ENCODE assay signal across 14 cellular contexts in genomic region chr4:117324851-117325491, GRCh38.
DNase-seq lines count a peak whose midpoint lies in the region; ATAC-seq, FAIRE-seq and TF ChIP-seq lines count a peak whose summit lies in the region.
"Had no signal": no experiment of that assay in that cellular context is flagged by ENCODE, and none has a peak within 500 bp of the region (broad histone marks: within the 10 kb centered on the region; RNA-seq: fewer than 3 reads in every experiment).

No MANE protein-coding gene starts in this region.

- H3K4me3 ChIP-seq in bronchial epithelial cell (ENCODE audit: low read depth, low read length) (no peak overlapping the region), endodermal cell (ENCODE audit: low read length) (no peak overlapping the region)
- H3K4me3 ChIP-seq: BLaER1, neural progenitor cell had no signal

- no peak overlapping the region for H3K27ac Mint-ChIP-seq in endodermal cell
- H3K27ac Mint-ChIP-seq: neural progenitor cell had no signal

- H3K9me3 Mint-ChIP-seq in endodermal cell, result peaks cover 6% of the 10 kb centered on the region

- no peak for FAIRE-seq in bronchial epithelial cell (lab: Jason Lieb, UNC)

- WGBS in endodermal cell (ENCODE audit: insufficient coverage in 1 of 2, insufficient read length in 1 of 2), 2 experiments, result 88 to 94% methylated on average over 1 of the region's 1 CpG

- no peak for ATAC-seq in GM21447 (IDR thresholded peaks at IDR 0.05; ENCODE audit: unreplicated experiment)
- ATAC-seq: left ventricle myocardium superior had no signal

- H3K9ac ChIP-seq in endodermal cell (ENCODE audit: extremely low read depth, low read length, poor library complexity, severe bottlenecking), result no peak overlapping the region
- H3K9ac ChIP-seq: BLaER1, neural progenitor cell had no signal

- H3K36me3 ChIP-seq in bronchial epithelial cell (ENCODE audit: control insufficient read depth, insufficient read depth, low read length) (no peaks in the 10 kb centered on the region), endodermal cell (ENCODE audit: control insufficient read depth, insufficient read depth, low read length) (no peaks in the 10 kb centered on the region)
- H3K36me3 ChIP-seq: BLaER1, neural progenitor cell had no signal

- no peaks in the 10 kb centered on the region for H3K9me3 ChIP-seq in endodermal cell (ENCODE audit: control insufficient read depth, low read length)
- H3K9me3 ChIP-seq: BLaER1 had no signal

- H3K4me3 Mint-ChIP-seq in endodermal cell, result no peak overlapping the region
- H3K4me3 Mint-ChIP-seq: activated naive CD4-positive, alpha-beta T cell treated with anti-CD3 and anti-CD28 coated beads, Interleukin-2, amount 50 U/mL, for 24 hours; neural progenitor cell had no signal

- no peaks in the 10 kb centered on the region for H3K27me3 Mint-ChIP-seq in endodermal cell (ENCODE audit: insufficient read depth)
- H3K27me3 Mint-ChIP-seq: activated naive CD4-positive, alpha-beta T cell treated with anti-CD3 and anti-CD28 coated beads, Interleukin-2, amount 50 U/mL, for 24 hours had no signal

- no peaks in the 10 kb centered on the region for H3K4me1 ChIP-seq in endodermal cell (ENCODE audit: control insufficient read depth, insufficient read depth, low read length)
- H3K4me1 ChIP-seq: BLaER1, neural progenitor cell had no signal

- no peak for TF ChIP-seq CTCF in bronchial epithelial cell (IDR thresholded peaks at IDR 0.05; ENCODE audit: insufficient read depth, low read length, severe bottlenecking)
- TF ChIP-seq CTCF in endodermal cell (conservative IDR thresholded peaks at IDR 0.05), result no peak

- H3K4me1 Mint-ChIP-seq in endodermal cell, result peaks cover 3% of the 10 kb centered on the region
- H3K4me1 Mint-ChIP-seq: activated naive CD4-positive, alpha-beta T cell treated with anti-CD3 and anti-CD28 coated beads, Interleukin-2, amount 50 U/mL, for 24 hours had no signal

- no peaks in the 10 kb centered on the region for H3K36me3 Mint-ChIP-seq in endodermal cell (ENCODE audit: low read depth)
- H3K36me3 Mint-ChIP-seq: activated naive CD4-positive, alpha-beta T cell treated with anti-CD3 and anti-CD28 coated beads, Interleukin-2, amount 50 U/mL, for 24 hours; neural progenitor cell had no signal

- H3K27me3 ChIP-seq in bronchial epithelial cell (ENCODE audit: control insufficient read depth, insufficient read depth, low read length), result no peaks in the 10 kb centered on the region
- H3K27me3 ChIP-seq in endodermal cell (ENCODE audit: control insufficient read depth, insufficient read depth, low read length, poor library complexity, severe bottlenecking), result no peaks in the 10 kb centered on the region
- H3K27me3 ChIP-seq: BLaER1, neural progenitor cell had no signal

- no peak overlapping the region for H3K27ac ChIP-seq in endodermal cell (ENCODE audit: low read depth, low read length)
- H3K27ac ChIP-seq: BLaER1, neural progenitor cell had no signal

- DNase-seq in Daoy (ENCODE audit: low read depth) (peak; percentile 85), MV-4-11 (lab: John Stamatoyannopoulos, UW) (peak; percentile 44), bronchial epithelial cell (ENCODE audit: low read depth) (peak; percentile 68), myocyte (ENCODE audit: low read depth) (peak; percentile 95), endodermal cell (no peak), NCI-H69 (lab: John Stamatoyannopoulos, UW) (no peak)
- no peak for DNase-seq in stimulated activated CD4-positive, alpha-beta T cell treated with anti-CD3 and anti-CD28 coated beads, Interleukin-2, amount 100 ng/mL, for 48 hours
- DNase-seq: dermis blood vessel endothelial cell, left ventricle myocardium superior, MM.1S had no signal

Comparison
In these comparisons a context has a peak if more than half of its experiments do, and no peak if none do; other contexts are left out.
1. DNase-seq: peak in Daoy (single experiment), MV-4-11 (single experiment), bronchial epithelial cell (single experiment) and myocyte (single experiment); none in stimulated activated CD4-positive, alpha-beta T cell treated with anti-CD3 and anti-CD28 coated beads, Interleukin-2, amount 100 ng/mL, for 48 hours (0 of 2), endodermal cell (single experiment) and NCI-H69 (single experiment).